In genomic region chr2:37201766-37202165, GRCh38 we compare ENCODE assay signal across 10 cellular contexts. TPM values are rescaled to one million over a fixed set of nuclear protein-coding genes. Genes with fewer than 3 reads are reported as not detected.
DNase-seq lines count a peak whose midpoint lies in the region; ATAC-seq and TF ChIP-seq lines count a peak whose summit lies in the region.
"Had no signal": no experiment of that assay in that cellular context is flagged by ENCODE, and none has a peak within 500 bp of the region (broad histone marks: within the 10 kb centered on the region; RNA-seq: fewer than 3 reads in every experiment).

No MANE protein-coding gene starts in this region.

- peaks cover 64% of the 10 kb centered on the region for H3K36me3 Mint-ChIP-seq in activated CD4-positive, alpha-beta T cell treated with anti-CD3 and anti-CD28 coated beads for 36 hours (ENCODE audit: low read depth)
- H3K36me3 Mint-ChIP-seq in activated naive CD8-positive, alpha-beta T cell, result peaks cover 34% of the 10 kb centered on the region

- H3K4me3 ChIP-seq in ovary, result no peak overlapping the region
- H3K4me3 ChIP-seq: A549, neural progenitor cell had no signal

- POLR2A ChIA-PET in activated CD4-positive, alpha-beta T cell treated with anti-CD3 and anti-CD28 coated beads for 36 hours (lab: Charles Lee), result no interaction called here

- no peak for TF ChIP-seq EP300 in ovary (IDR thresholded peaks at IDR 0.05)

- ATAC-seq in activated CD4-positive, alpha-beta T cell treated with anti-CD3 and anti-CD28 coated beads for 36 hours, result peak; percentile 63
- ATAC-seq in GM21786 (IDR thresholded peaks at IDR 0.05; ENCODE audit: unreplicated experiment), result no peak
- no peak for ATAC-seq in HG02852 (IDR thresholded peaks at IDR 0.05; ENCODE audit: unreplicated experiment)
- ATAC-seq: A549 had no signal

- H3K27ac Mint-ChIP-seq in activated CD4-positive, alpha-beta T cell treated with anti-CD3 and anti-CD28 coated beads for 36 hours, result peak overlapping the region; percentile 75
- H3K27ac Mint-ChIP-seq in activated naive CD8-positive, alpha-beta T cell, result peak overlapping the region; percentile 74
- H3K27ac Mint-ChIP-seq: neural progenitor cell had no signal

- no peaks in the 10 kb centered on the region for H3K27me3 Mint-ChIP-seq in activated CD4-positive, alpha-beta T cell treated with anti-CD3 and anti-CD28 coated beads for 36 hours
- H3K27me3 Mint-ChIP-seq in activated naive CD8-positive, alpha-beta T cell, result no peaks in the 10 kb centered on the region

- H3K4me1 Mint-ChIP-seq in activated CD4-positive, alpha-beta T cell treated with anti-CD3 and anti-CD28 coated beads for 36 hours, result peaks cover 41% of the 10 kb centered on the region
- peaks cover 48% of the 10 kb centered on the region for H3K4me1 Mint-ChIP-seq in activated naive CD8-positive, alpha-beta T cell (ENCODE audit: low read depth)

- no peak for TF ChIP-seq POLR2A in ovary (IDR thresholded peaks at IDR 0.05)

- H3K27ac ChIP-seq in ovary, result no peak overlapping the region
- H3K27ac ChIP-seq: A549, neural progenitor cell had no signal

- H3K4me1 ChIP-seq in ovary (ENCODE audit: insufficient read depth), result peaks cover 7% of the 10 kb centered on the region

- WGBS in ovary, 3 donors, result 84 to 90% (median 88%) methylated on average over 1 of the region's 1 CpG

- H3K27me3 ChIP-seq in ovary, result no peaks in the 10 kb centered on the region
- H3K27me3 ChIP-seq: neural progenitor cell had no signal

- peak; percentile 40 for DNase-seq in activated CD4-positive, alpha-beta T cell treated with anti-CD3 and anti-CD28 coated beads for 36 hours
- DNase-seq in activated CD4-positive, alpha-beta T cell treated with anti-CD3 and anti-CD28 coated beads for 1 hour, result no peak
- DNase-seq in OCI-M1 (lab: John Stamatoyannopoulos, UW) (peak; percentile 24), ovary (no peak)
- DNase-seq in stimulated activated CD8-positive, alpha-beta memory T cell treated with anti-CD3 and anti-CD28 coated beads, Interleukin-15, amount 100 ng/mL, for 4 hours (ENCODE audit: low read depth in 2 of 2), result peak; percentile 29 to 46

- CTCF ChIA-PET in activated CD4-positive, alpha-beta T cell treated with anti-CD3 and anti-CD28 coated beads for 36 hours (lab: Charles Lee), result interaction anchor here (1.0 to 1.7 kb wide), 2 partner anchors 10 to 676 kb away, joined by 3 to 5 read pairs; no protein-coding TSS in a partner anchor

- TF ChIP-seq CTCF in ovary (IDR thresholded peaks at IDR 0.05), result no peak

- no peaks in the 10 kb centered on the region for H3K36me3 ChIP-seq in ovary

- intact Hi-C loops in activated CD4-positive, alpha-beta T cell treated with anti-CD3 and anti-CD28 coated beads for 36 hours (cut with DNase I, micrococcal nuclease), result no loop called here
- intact Hi-C loops in ovary (cut with DNase I), result no loop called here

- H3K9me3 ChIP-seq in ovary, result peaks cover 0 to 7% of the 10 kb centered on the region in 2 donors

- no peak overlapping the region for H3K4me3 Mint-ChIP-seq in activated CD4-positive, alpha-beta T cell treated with anti-CD3 and anti-CD28 coated beads for 36 hours
- H3K4me3 Mint-ChIP-seq in activated naive CD8-positive, alpha-beta T cell, result peak overlapping the region; percentile 51
- H3K4me3 Mint-ChIP-seq: neural progenitor cell had no signal

- peaks cover 13% of the 10 kb centered on the region for H3K9me3 Mint-ChIP-seq in activated CD4-positive, alpha-beta T cell treated with anti-CD3 and anti-CD28 coated beads for 36 hours (ENCODE audit: low read depth)
- H3K9me3 Mint-ChIP-seq in activated naive CD8-positive, alpha-beta T cell (ENCODE audit: low read depth), result peaks cover 7% of the 10 kb centered on the region

RNA-seq across cellular contexts. Expression of gene CEBPZOS, which starts 5.5 kb away (rescaled TPM):
- 10 to 100 TPM; 46.6 to 49.8 TPM for total RNA-seq in activated CD4-positive, alpha-beta T cell treated with anti-CD3 and anti-CD28 coated beads for 36 hours
- total RNA-seq in ovary, result 10 to 100 TPM; 22.6 to 47.4 (median 44.8) TPM
- polyA plus RNA-seq in ovary, result 10 to 100 TPM; 33.0 to 41.1 TPM

RNA-seq across cellular contexts. Expression of gene SULT6B1, which starts 13.3 kb away (rescaled TPM):
- not detected for total RNA-seq in activated CD4-positive, alpha-beta T cell treated with anti-CD3 and anti-CD28 coated beads for 36 hours
- not detected for total RNA-seq in ovary
- not detected for polyA plus RNA-seq in ovary
- polyA plus RNA-seq: A549 had no signal

RNA-seq across cellular contexts. Expression of gene CEBPZ, which starts 29.6 kb away (rescaled TPM):
- 100 to 1,000 TPM in 1 of 2 experiments, 10 to 100 TPM in 1; 81.8 to 107 TPM for total RNA-seq in activated CD4-positive, alpha-beta T cell treated with anti-CD3 and anti-CD28 coated beads for 36 hours
- 10 to 100 TPM; 27.0 to 56.5 (median 49.3) TPM for total RNA-seq in ovary
- 10 to 100 TPM; 24.0 to 41.8 TPM for polyA plus RNA-seq in ovary

RNA-seq across cellular contexts. Expression of gene NDUFAF7, which starts 29.7 kb away (rescaled TPM):
- 10 to 100 TPM; 20.8 to 22.9 TPM for total RNA-seq in activated CD4-positive, alpha-beta T cell treated with anti-CD3 and anti-CD28 coated beads for 36 hours
- total RNA-seq in ovary, result 10 to 100 TPM; 12.3 to 17.9 (median 14.7) TPM
- polyA plus RNA-seq in ovary, result 10 to 100 TPM; 11.3 to 11.5 TPM

RNA-seq across cellular contexts. Expression of gene EIF2AK2, which starts 45.0 kb away (rescaled TPM):
- total RNA-seq in activated CD4-positive, alpha-beta T cell treated with anti-CD3 and anti-CD28 coated beads for 36 hours, result 10 to 100 TPM; 66.4 to 70.6 TPM
- total RNA-seq in ovary, result 10 to 100 TPM; 18.8 to 63.2 (median 44.2) TPM
- polyA plus RNA-seq in ovary, result 10 to 100 TPM; 12.0 to 39.4 TPM

Comparison
In these comparisons a context has a peak if more than half of its experiments do, and no peak if none do; other contexts are left out.
1. DNase-seq: peak in activated CD4-positive, alpha-beta T cell treated with anti-CD3 and anti-CD28 coated beads for 36 hours (single experiment), OCI-M1 (single experiment) and stimulated activated CD8-positive, alpha-beta memory T cell treated with anti-CD3 and anti-CD28 coated beads, Interleukin-15, amount 100 ng/mL, for 4 hours (2 of 2); none in activated CD4-positive, alpha-beta T cell treated with anti-CD3 and anti-CD28 coated beads for 1 hour (single experiment) and ovary (0 of 5).